ENCODE assay signal across 32 cellular contexts in the genomic region with DNA sequence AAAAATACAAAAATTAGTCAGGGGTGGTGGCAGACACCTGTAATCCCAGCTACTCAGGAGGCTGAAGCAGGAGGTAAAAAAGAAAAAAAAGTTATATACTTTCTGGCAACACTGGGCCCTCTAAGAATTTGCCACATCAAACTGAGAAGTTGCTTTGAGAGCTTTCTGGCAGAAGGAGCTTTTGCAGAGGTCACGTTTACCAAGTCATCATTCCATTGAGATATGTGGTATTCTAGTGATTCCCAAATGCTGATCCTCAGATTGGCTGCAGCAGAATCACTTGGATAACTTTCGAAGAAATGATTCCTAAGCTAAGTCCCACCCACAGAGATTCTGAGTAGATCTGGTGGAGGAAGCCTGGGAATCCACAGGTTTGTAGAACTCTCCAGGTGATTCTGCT.
"Had no signal": no experiment of that assay in that cellular context is flagged by ENCODE, and none has a peak within 500 bp of the region (broad histone marks: within the 10 kb centered on the region; RNA-seq: fewer than 3 reads in every experiment).

No MANE protein-coding gene starts in this region.

- H3K9me3 ChIP-seq: adrenal gland, body of pancreas, breast epithelium had no signal

- H3K27ac ChIP-seq: adrenal gland, body of pancreas, brain microvascular endothelial cell, breast epithelium, VCaP had no signal

- DNase-seq: activated B cell treated with CpG ODN at 0.5 μM for 24 hours; activated CD4-positive, alpha-beta memory T cell treated with anti-CD3 and anti-CD28 coated beads for 36 hours; activated CD4-positive, alpha-beta T cell treated with anti-CD3 and anti-CD28 coated beads for 4 hours; activated CD4-positive, alpha-beta T cell treated with anti-CD3 and anti-CD28 coated beads, Interleukin-2, amount 10 ng/mL, durations not matched to agents 24 days and 14 days; activated CD4-positive, alpha-beta T cell treated with anti-CD3 and anti-CD28 coated beads, Interleukin-2, amount 50 U/mL, for 1 hour; activated CD4-positive, alpha-beta T cell treated with anti-CD3 and anti-CD28 coated beads, Interleukin-2, amount 50 U/mL, for 4 hours; activated CD4-positive, CD25-positive, alpha-beta regulatory T cell treated with anti-CD3 and anti-CD28 coated beads, Interleukin-2, amount 50 U/mL, for 72 hours; activated CD8-positive, alpha-beta memory T cell treated with anti-CD3 and anti-CD28 coated beads, Interleukin-2, amount 50 U/mL, for 4 hours; activated CD8-positive, alpha-beta T cell treated with anti-CD3 and anti-CD28 coated beads for 36 hours; activated effector memory CD4-positive, alpha-beta T cell treated with anti-CD3 and anti-CD28 coated beads, Interleukin-2, amount 50 U/mL, for 16 hours; activated gamma-delta T cell treated with Interleukin-2 at 50 U/mL for 16 hours; activated naive CD4-positive, alpha-beta T cell; activated naive CD4-positive, alpha-beta T cell treated with anti-CD3 and anti-CD28 coated beads for 36 hours; activated naive CD4-positive, alpha-beta T cell treated with anti-CD3 and anti-CD28 coated beads, Interleukin-2, amount 50 U/mL, for 16 hours; activated naive CD8-positive, alpha-beta T cell treated with anti-CD3 and anti-CD28 coated beads for 36 hours; activated T-cell treated with anti-CD3 and anti-CD28 coated beads for 4 hours; activated T-cell treated with anti-CD3 and anti-CD28 coated beads, Interleukin-2, amount 50 U/mL, for 1 hour; activated T-cell treated with anti-CD3 and anti-CD28 coated beads, Interleukin-2, amount 50 U/mL, for 4 hours; activated T-cell treated with anti-CD3 and anti-CD28 coated beads, Interleukin-2, amount 50 U/mL, for 72 hours; adrenal gland; amniotic stem cell; aorta; body of pancreas; brain microvascular endothelial cell; central memory CD4-positive, alpha-beta T cell; T-helper 1 cell; T-helper 2 cell; T-helper 9 cell had no signal

- ATAC-seq: activated CD8-positive, alpha-beta T cell treated with anti-CD3 and anti-CD28 coated beads for 36 hours; activated naive CD4-positive, alpha-beta T cell treated with anti-CD3 and anti-CD28 coated beads, Interleukin-2, amount 50 U/mL, for 72 hours; activated T-cell treated with anti-CD3 and anti-CD28 coated beads, Interleukin-2, amount 50 U/mL, for 4 hours; activated T-cell treated with anti-CD3 and anti-CD28 coated beads, Interleukin-2, amount 50 U/mL, for 72 hours; activated T-helper 17 cell treated with anti-CD3 and anti-CD28 coated beads, Interleukin-2, amount 50 U/mL, for 72 hours; body of pancreas had no signal

- H3K27me3 ChIP-seq: adrenal gland, body of pancreas, brain microvascular endothelial cell, breast epithelium had no signal

- H3K36me3 ChIP-seq: adrenal gland, brain microvascular endothelial cell, breast epithelium had no signal

- H3K4me3 ChIP-seq: adrenal gland, body of pancreas, breast epithelium had no signal

- H3K4me1 ChIP-seq: adrenal gland, body of pancreas, breast epithelium had no signal
